8 cellular contexts compared by ENCODE assay signal in genomic region chr9:87148391-87149237, GRCh38.
A peak's percentile ranks its signal among the peaks of the same experiment; 100 is the strongest.
DNase-seq lines count a peak whose midpoint lies in the region; TF ChIP-seq lines count a peak whose summit lies in the region.

No MANE protein-coding gene starts in this region.

- TF ChIP-seq CTCF in WERI-Rb-1 (IDR thresholded peaks at IDR 0.05; ENCODE audit: low read depth, low read length) = no peak

- H3K9me3 ChIP-seq in WERI-Rb-1 (ENCODE audit: severe bottlenecking) = no peaks in the 10 kb centered on the region

- DNase-seq in CD1c-positive myeloid dendritic cell (ENCODE audit: extremely low spot score) (peak; percentile 17), NCI-H1105 treated with DMSO at 0.1 percent for 48 hours (lab: John Stamatoyannopoulos, UW) (peak; percentile 15), cerebellar cortex (ENCODE audit: low spot score) (peak; percentile 51), inferior parietal cortex (ENCODE audit: extremely low spot score) (peak; percentile 75), skeletal muscle cell (ENCODE audit: low read depth) (peak; percentile 60), NCI-H128 (lab: John Stamatoyannopoulos, UW; ENCODE audit: unreplicated experiment) (no peak), WERI-Rb-1 (no peak)
- no peak for DNase-seq in activated effector memory CD4-positive, alpha-beta T cell treated with Interleukin-2 at 50 U/mL for 16 hours

- H3K36me3 ChIP-seq in WERI-Rb-1 = no peaks in the 10 kb centered on the region

- peaks cover 70% of the 10 kb centered on the region for H3K27me3 ChIP-seq in WERI-Rb-1 (ENCODE audit: insufficient read depth, low read depth, severe bottlenecking)

- no peak overlapping the region for H3K27ac ChIP-seq in WERI-Rb-1

- H3K4me3 ChIP-seq in skeletal muscle cell (ENCODE audit: low read depth, low read length) (peak overlapping the region; percentile 33), WERI-Rb-1 (ENCODE audit: low read depth, low read length) (no peak overlapping the region)

Comparison
In these comparisons a context has a peak if more than half of its experiments do, and no peak if none do; other contexts are left out.
1. DNase-seq: peak in CD1c-positive myeloid dendritic cell (single experiment), NCI-H1105 treated with DMSO at 0.1 percent for 48 hours (single experiment), cerebellar cortex (single experiment), inferior parietal cortex (single experiment) and skeletal muscle cell (single experiment); none in activated effector memory CD4-positive, alpha-beta T cell treated with Interleukin-2 at 50 U/mL for 16 hours (single experiment), NCI-H128 (single experiment) and WERI-Rb-1 (single experiment).